Comparison of ENCODE assay signal across 20 cellular contexts in the genomic region with DNA sequence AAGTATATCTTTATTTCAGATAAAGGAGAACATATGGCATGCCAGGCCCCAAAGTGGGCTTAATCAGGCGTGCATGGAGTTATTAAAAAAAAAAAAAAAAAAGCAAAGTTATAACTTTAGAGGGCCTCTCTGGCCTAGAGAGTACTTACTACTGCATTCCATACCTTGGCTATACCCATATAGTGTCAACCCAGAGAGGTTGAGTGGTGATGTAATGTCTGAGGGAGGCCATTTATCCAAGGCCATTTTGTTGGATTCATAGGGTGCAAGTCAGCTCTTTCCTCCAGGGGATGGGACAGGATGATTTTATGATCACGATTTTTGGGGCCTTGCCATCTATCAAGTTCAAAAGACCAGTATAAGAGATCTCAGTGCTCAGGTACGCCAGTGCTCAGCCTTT.
A peak's percentile ranks its signal among the peaks of the same experiment; 100 is the strongest.
DNase-seq lines count a peak whose midpoint lies in the region; ATAC-seq and TF ChIP-seq lines count a peak whose summit lies in the region.
"Had no signal": no experiment of that assay in that cellular context is flagged by ENCODE, and none has a peak within 500 bp of the region (broad histone marks: within the 10 kb centered on the region; RNA-seq: fewer than 3 reads in every experiment).

No MANE protein-coding gene starts in this region.

- no peak for TF ChIP-seq CTCF in coronary artery (IDR thresholded peaks at IDR 0.05)
- TF ChIP-seq CTCF in osteoblast (IDR thresholded peaks at IDR 0.05; ENCODE audit: extremely low read depth, low read depth, low read length) = no peak
- TF ChIP-seq CTCF in thyroid gland (IDR thresholded peaks at IDR 0.05) = no peak

- H3K4me3 ChIP-seq in adipocyte (ENCODE audit: low read length) (peak overlapping the region; percentile 6), coronary artery (no peak overlapping the region), osteoblast (ENCODE audit: insufficient read depth, low read length) (no peak overlapping the region), thyroid gland (replicated peaks in 1 of 3) (no peak overlapping the region)

- no peaks in the 10 kb centered on the region for H3K9me3 Mint-ChIP-seq in activated T-helper 1 cell treated with anti-CD3 and anti-CD28 coated beads, Interleukin-12 subunit alpha, Interleukin-12 subunit beta, Interleukin-2, Interleukin-4 antibody, amounts not matched to agents 30 ng/mL and 10 ng/mL and 1 ng/mL, durations not matched to agents 14 hours and 24 hours and 36 hours
- H3K9me3 Mint-ChIP-seq: activated CD4-positive, alpha-beta T cell treated with anti-CD3 and anti-CD28 coated beads, Interleukin-2, amount 10 ng/mL, durations not matched to agents 24 days and 14 days; activated naive CD4-positive, alpha-beta T cell treated with anti-CD3 and anti-CD28 coated beads, Interleukin-2, amount 50 U/mL, for 72 hours; HFFc6; naive thymus-derived CD4-positive, alpha-beta T cell; stimulated activated memory B cell treated with anti-CD40 and anti-IgM and Interleukin-4, amounts not matched to agents 10 μg/mL and 1 μg/mL and 100 μg/mL, for 72 hours had no signal

- H3K27me3 Mint-ChIP-seq in activated T-helper 1 cell treated with anti-CD3 and anti-CD28 coated beads, Interleukin-12 subunit alpha, Interleukin-12 subunit beta, Interleukin-2, Interleukin-4 antibody, amounts not matched to agents 30 ng/mL and 10 ng/mL and 1 ng/mL, durations not matched to agents 14 hours and 24 hours and 36 hours (ENCODE audit: insufficient read depth) = no peaks in the 10 kb centered on the region
- H3K27me3 Mint-ChIP-seq: activated CD4-positive, alpha-beta T cell treated with anti-CD3 and anti-CD28 coated beads, Interleukin-2, amount 10 ng/mL, durations not matched to agents 24 days and 14 days; naive thymus-derived CD4-positive, alpha-beta T cell; progenitor cell of endocrine pancreas; stimulated activated memory B cell treated with anti-CD40 and anti-IgM and Interleukin-4, amounts not matched to agents 10 μg/mL and 1 μg/mL and 100 μg/mL, for 72 hours had no signal

- peak overlapping the region; percentile 44 for H3K9ac ChIP-seq in adipocyte (ENCODE audit: low read length)

- 83 to 91% methylated on average over 3 of the region's 3 CpGs for WGBS in thyroid gland, 2 donors

- H3K36me3 ChIP-seq in adipocyte (ENCODE audit: control insufficient read depth, insufficient read depth, low read length, severe bottlenecking) (peaks cover 60% of the 10 kb centered on the region), osteoblast (ENCODE audit: insufficient read depth, low read length) (peaks cover 40% of the 10 kb centered on the region), thyroid gland (no peaks in the 10 kb centered on the region)

- DNase-seq in adipocyte (ENCODE audit: low read depth) = no peak
- DNase-seq in coronary artery (ENCODE audit: low spot score) = no peak
- DNase-seq in osteoblast (ENCODE audit: insufficient read length, low spot score, missing footprints) = no peak
- DNase-seq in thyroid gland = no peak
- no peak for DNase-seq in activated T-helper 1 cell treated with anti-CD3 and anti-CD28 coated beads, Interleukin-12 subunit alpha, Interleukin-12 subunit beta, Interleukin-2, Interleukin-4 antibody, amounts not matched to agents 30 ng/mL and 10 ng/mL and 1 ng/mL, durations not matched to agents 14 hours and 24 hours and 36 hours (ENCODE audit: low spot score)
- DNase-seq: activated CD4-positive, alpha-beta T cell treated with anti-CD3 and anti-CD28 coated beads, Interleukin-2, amount 10 ng/mL, durations not matched to agents 24 days and 14 days; AML-193; COR-L47; foreskin fibroblast; HFFc6; naive thymus-derived CD4-positive, alpha-beta T cell; NCI-H226; stimulated activated CD4-positive, alpha-beta T cell treated with anti-CD3 and anti-CD28 coated beads, Interleukin-12 subunit alpha, Interleukin-12 subunit beta, amount 100 ng/mL, for 4 hours had no signal

- H4K20me1 ChIP-seq in osteoblast (ENCODE audit: insufficient read depth, low read length) = peaks cover 5% of the 10 kb centered on the region

- H3K9me3 ChIP-seq in adipocyte (ENCODE audit: control insufficient read depth, low read length) (no peaks in the 10 kb centered on the region), osteoblast (ENCODE audit: low read depth, low read length) (no peaks in the 10 kb centered on the region), thyroid gland (no peaks in the 10 kb centered on the region)

- TF ChIP-seq POLR2A in thyroid gland (IDR thresholded peaks at IDR 0.05) = no peak

- intact Hi-C loops in thyroid gland (cut with DNase I) = no loop called here
- intact Hi-C loops in activated T-helper 1 cell treated with anti-CD3 and anti-CD28 coated beads, Interleukin-12 subunit alpha, Interleukin-12 subunit beta, Interleukin-2, Interleukin-4 antibody, amounts not matched to agents 30 ng/mL and 10 ng/mL and 1 ng/mL, durations not matched to agents 14 hours and 24 hours and 36 hours (cut with micrococcal nuclease) = no loop called here

- H3K4me1 ChIP-seq in adipocyte (ENCODE audit: control insufficient read depth, insufficient read depth, low read length) (peaks cover 35% of the 10 kb centered on the region), osteoblast (ENCODE audit: insufficient read depth, low read length) (peaks cover 22% of the 10 kb centered on the region), thyroid gland (peaks cover 18 to 32% of the 10 kb centered on the region in 2 donors)

- H3K27ac Mint-ChIP-seq in activated T-helper 1 cell treated with anti-CD3 and anti-CD28 coated beads, Interleukin-12 subunit alpha, Interleukin-12 subunit beta, Interleukin-2, Interleukin-4 antibody, amounts not matched to agents 30 ng/mL and 10 ng/mL and 1 ng/mL, durations not matched to agents 14 hours and 24 hours and 36 hours = no peak overlapping the region
- H3K27ac Mint-ChIP-seq: activated CD4-positive, alpha-beta T cell treated with anti-CD3 and anti-CD28 coated beads, Interleukin-2, amount 10 ng/mL, durations not matched to agents 24 days and 14 days; progenitor cell of endocrine pancreas; stimulated activated memory B cell treated with anti-CD40 and anti-IgM and Interleukin-4, amounts not matched to agents 10 μg/mL and 1 μg/mL and 100 μg/mL, for 72 hours had no signal

- H3K4me3 Mint-ChIP-seq in activated T-helper 1 cell treated with anti-CD3 and anti-CD28 coated beads, Interleukin-12 subunit alpha, Interleukin-12 subunit beta, Interleukin-2, Interleukin-4 antibody, amounts not matched to agents 30 ng/mL and 10 ng/mL and 1 ng/mL, durations not matched to agents 14 hours and 24 hours and 36 hours = no peak overlapping the region
- H3K4me3 Mint-ChIP-seq: activated CD4-positive, alpha-beta T cell treated with anti-CD3 and anti-CD28 coated beads, Interleukin-2, amount 10 ng/mL, durations not matched to agents 24 days and 14 days; HFFc6; naive thymus-derived CD4-positive, alpha-beta T cell; stimulated activated memory B cell treated with anti-CD40 and anti-IgM and Interleukin-4, amounts not matched to agents 10 μg/mL and 1 μg/mL and 100 μg/mL, for 72 hours had no signal

- no peak for ATAC-seq in HG03196 (IDR thresholded peaks at IDR 0.05; ENCODE audit: unreplicated experiment)
- ATAC-seq in HG03520 (IDR thresholded peaks at IDR 0.05; ENCODE audit: unreplicated experiment) = no peak
- ATAC-seq: activated naive CD4-positive, alpha-beta T cell treated with anti-CD3 and anti-CD28 coated beads, Interleukin-2, amount 50 U/mL, for 72 hours; HepG2; naive thymus-derived CD4-positive, alpha-beta T cell; stimulated activated memory B cell treated with anti-CD40 and anti-IgM and Interleukin-4, amounts not matched to agents 10 μg/mL and 1 μg/mL and 100 μg/mL, for 72 hours had no signal

- peaks cover 9% of the 10 kb centered on the region for H3K79me2 ChIP-seq in osteoblast (ENCODE audit: insufficient read depth, low read length)

- H2AFZ ChIP-seq in osteoblast (ENCODE audit: low read length) = no peak overlapping the region

- H3K27me3 ChIP-seq in adipocyte (replicated peaks; ENCODE audit: control insufficient read depth, insufficient read depth, low read length) (no peaks in the 10 kb centered on the region), osteoblast (ENCODE audit: insufficient read depth, low read length) (no peaks in the 10 kb centered on the region), thyroid gland (no peaks in the 10 kb centered on the region)

- peaks cover 10% of the 10 kb centered on the region for H3K4me1 Mint-ChIP-seq in activated T-helper 1 cell treated with anti-CD3 and anti-CD28 coated beads, Interleukin-12 subunit alpha, Interleukin-12 subunit beta, Interleukin-2, Interleukin-4 antibody, amounts not matched to agents 30 ng/mL and 10 ng/mL and 1 ng/mL, durations not matched to agents 14 hours and 24 hours and 36 hours (ENCODE audit: low read depth)
- H3K4me1 Mint-ChIP-seq: stimulated activated memory B cell treated with anti-CD40 and anti-IgM and Interleukin-4, amounts not matched to agents 10 μg/mL and 1 μg/mL and 100 μg/mL, for 72 hours had no signal

- H3K27ac ChIP-seq in coronary artery (peak overlapping the region; percentile 25 to 68), osteoblast (ENCODE audit: low read depth, low read length) (peak overlapping the region; percentile 9), thyroid gland (peak overlapping the region; percentile 91 to 95 (median 93))
- H3K27ac ChIP-seq: RWPE1 had no signal

- no peak overlapping the region for H3K4me2 ChIP-seq in osteoblast (ENCODE audit: insufficient read depth, low read length)

- H3K36me3 Mint-ChIP-seq in activated T-helper 1 cell treated with anti-CD3 and anti-CD28 coated beads, Interleukin-12 subunit alpha, Interleukin-12 subunit beta, Interleukin-2, Interleukin-4 antibody, amounts not matched to agents 30 ng/mL and 10 ng/mL and 1 ng/mL, durations not matched to agents 14 hours and 24 hours and 36 hours (ENCODE audit: low read depth) = peaks cover 29% of the 10 kb centered on the region

Comparison
In these comparisons a context has a peak if more than half of its experiments do, and no peak if none do; other contexts are left out.
1. H3K27ac ChIP-seq: peak in every context shown above with its lines; median percentile 93 in thyroid gland; 46 in coronary artery; 9 in osteoblast.